ENCODE assay signal across 11 cellular contexts in genomic region chr5:32275421-32275765, GRCh38. TPM values are rescaled to one million over a fixed set of nuclear protein-coding genes. Genes with fewer than 3 reads are reported as not detected.
DNase-seq lines count a peak whose midpoint lies in the region; ATAC-seq and TF ChIP-seq lines count a peak whose summit lies in the region.
"Had no signal": no experiment of that assay in that cellular context is flagged by ENCODE, and none has a peak within 500 bp of the region (broad histone marks: within the 10 kb centered on the region; RNA-seq: fewer than 3 reads in every experiment).

No MANE protein-coding gene starts in this region.

- ATAC-seq in psoas muscle (no peak), GM21786 (IDR thresholded peaks at IDR 0.05; ENCODE audit: unreplicated experiment) (no peak)
- ATAC-seq: gastroesophageal sphincter had no signal

- H3K9me3 ChIP-seq in fibroblast of lung (ENCODE audit: control insufficient read depth, insufficient read depth, low read depth, low read length) (no peaks in the 10 kb centered on the region), psoas muscle (no peaks in the 10 kb centered on the region)
- H3K9me3 ChIP-seq: gastroesophageal sphincter had no signal

- H3K9ac ChIP-seq in fibroblast of lung (ENCODE audit: insufficient read depth, low read length), result no peak overlapping the region

- H3K4me1 ChIP-seq in fibroblast of lung (ENCODE audit: control insufficient read depth, extremely low read depth, insufficient read depth, low read length) (peaks cover 13% of the 10 kb centered on the region), psoas muscle (peaks cover 19% of the 10 kb centered on the region)

- H2AFZ ChIP-seq in fibroblast of lung (ENCODE audit: low read length), result no peak overlapping the region

- WGBS in psoas muscle, 3 donors, result 77 to 81% (median 79%) methylated on average over 3 of the region's 3 CpGs

- H3K36me3 ChIP-seq in fibroblast of lung (ENCODE audit: control insufficient read depth, insufficient read depth, low read length) (peaks cover 5% of the 10 kb centered on the region), psoas muscle (ENCODE audit: insufficient read depth in 1 of 2, low read depth in 1 of 2) (peaks cover 7 to 52% of the 10 kb centered on the region in 2 donors)

- in situ Hi-C loops in GM13977 (cut with MboI; ENCODE audit: low pct_unique_long_range_greater_than_20kb, low sequenced_read_pairs, unreplicated experiment), result no loop called here

- TF ChIP-seq CTCF in GM13977 (IDR thresholded peaks at IDR 0.05; ENCODE audit: extremely low read depth, insufficient read depth, missing control alignments) (no peak), fibroblast of lung (conservative IDR thresholded peaks at IDR 0.05 in 1 of 2, IDR thresholded peaks at IDR 0.05 in 1 of 2; ENCODE audit: low read depth in 1 of 2, low read length in 2 of 2) (no peak), psoas muscle (IDR thresholded peaks at IDR 0.05) (no peak)

- H3K4me3 ChIP-seq in fibroblast of lung (replicated peaks in 1 of 4; ENCODE audit: control extremely low read depth in 1 of 4, insufficient read depth in 1 of 4, low read depth in 3 of 4, low read length in 4 of 4), result no peak overlapping the region
- no peak overlapping the region for H3K4me3 ChIP-seq in psoas muscle
- H3K4me3 ChIP-seq: gastroesophageal sphincter had no signal

- peak overlapping the region; percentile 21 for H3K27ac ChIP-seq in fibroblast of lung (ENCODE audit: insufficient read depth, low read length)
- H3K27ac ChIP-seq in psoas muscle, result peak overlapping the region; percentile 69

- intact Hi-C loops in psoas muscle (cut with DNase I), result loop anchor here in 1 of 2 donors (5.0 kb wide), 1 partner anchor 37 kb away; the partner anchor contains the start of gene MTMR12

- H3K27me3 ChIP-seq in fibroblast of lung (ENCODE audit: control insufficient read depth, insufficient read depth, low read length) (no peaks in the 10 kb centered on the region), psoas muscle (ENCODE audit: insufficient read depth in 3 of 3, low read length in 2 of 3) (no peaks in the 10 kb centered on the region)
- H3K27me3 ChIP-seq: gastroesophageal sphincter had no signal

- H3K79me2 ChIP-seq in fibroblast of lung (ENCODE audit: control insufficient read depth, insufficient read depth, low read length), result no peaks in the 10 kb centered on the region

- H4K20me1 ChIP-seq in fibroblast of lung (ENCODE audit: control insufficient read depth, extremely low read depth, insufficient read depth, low read length), result no peaks in the 10 kb centered on the region

- DNase-seq in GM13977 (ENCODE audit: low spot score) (peak; percentile 21), NOMO-1 treated with DMSO at 0.1 percent for 48 hours (lab: John Stamatoyannopoulos, UW; ENCODE audit: unreplicated experiment) (peak; percentile 65), fibroblast of lung (ENCODE audit: low read depth in 2 of 2) (no peak), psoas muscle (no peak), NCI-H1048 (lab: John Stamatoyannopoulos, UW) (no peak), NCI-H1092 (lab: John Stamatoyannopoulos, UW) (no peak)
- DNase-seq: DMS 273 treated with DMSO at 0.1 percent for 48 hours, midbrain, NCI-H446 had no signal

- H3K4me2 ChIP-seq in fibroblast of lung (ENCODE audit: extremely low read depth, insufficient read depth, low read length), result no peak overlapping the region

RNA-seq across cellular contexts. Expression of gene MTMR12, which starts 37.3 kb away (rescaled TPM):
- total RNA-seq in fibroblast of lung (14.4 and 18.5 TPM in 2 replicates), psoas muscle (1 to 10 TPM; 8.2 to 8.9 (median 8.6) TPM)
- polyA plus RNA-seq in fibroblast of lung (18.6 and 22.7 TPM in 2 replicates), psoas muscle (1 to 10 TPM; 2.4 to 6.6 (median 6.6) TPM)
- 10.7 and 14.2 TPM in 2 replicates for polyA plus RNA-seq in fibroblast of lung (2012)
- polyA minus RNA-seq in fibroblast of lung (ENCODE audit: low replicate concordance), result 8.8 and 16.1 TPM in 2 replicates

Comparison
In these comparisons a context has a peak if more than half of its experiments do, and no peak if none do; other contexts are left out.
1. DNase-seq: peak in GM13977 (single experiment) and NOMO-1 treated with DMSO at 0.1 percent for 48 hours (single experiment); none in fibroblast of lung (0 of 2), psoas muscle (0 of 2), NCI-H1048 (single experiment) and NCI-H1092 (single experiment).